ENCODE assay signal across 9 cellular contexts in the genomic region with DNA sequence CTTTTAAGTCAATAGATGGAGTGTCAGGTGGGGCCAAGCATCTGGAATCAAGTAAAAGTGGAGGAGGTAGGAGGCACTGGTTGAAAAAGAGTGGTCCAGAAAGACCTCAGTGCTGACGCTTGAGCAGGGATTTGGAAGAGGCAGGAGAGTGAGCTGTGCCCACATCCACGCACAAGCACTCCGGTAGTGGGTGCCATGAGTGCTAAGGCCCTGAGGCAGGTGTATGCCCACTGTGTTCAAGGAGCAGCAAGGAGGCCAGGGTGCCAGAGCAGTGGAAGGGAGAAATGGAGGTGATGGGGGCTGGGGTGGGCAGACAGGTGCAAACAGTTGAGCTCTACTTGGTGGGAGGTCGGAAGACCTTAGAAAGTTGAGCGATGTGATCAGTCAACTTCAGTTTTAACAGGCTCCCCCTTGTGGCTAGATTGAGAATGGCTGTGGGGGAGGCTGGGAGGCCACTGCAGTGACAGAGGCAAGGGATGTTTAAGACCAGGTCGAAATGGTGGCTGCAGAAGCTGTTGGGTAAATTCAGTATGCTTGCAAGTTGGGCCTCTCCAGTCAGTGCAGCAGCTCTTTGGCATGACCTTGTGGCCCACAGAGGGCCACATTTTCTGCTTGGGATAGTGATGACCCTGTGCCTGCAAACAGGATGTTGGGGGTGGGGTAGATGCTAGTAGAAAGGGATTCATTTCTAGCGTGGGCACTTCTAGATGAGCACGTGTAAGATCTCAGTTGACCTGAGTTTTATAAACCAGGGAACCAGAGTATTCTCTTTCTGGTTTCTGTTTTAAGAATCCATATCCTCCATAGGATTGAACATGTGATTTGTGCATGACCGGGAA. TPM values are rescaled to one million over a fixed set of nuclear protein-coding genes. Genes with fewer than 3 reads are reported as not detected.
A peak's percentile ranks its signal among the peaks of the same experiment; 100 is the strongest.
DNase-seq lines count a peak whose midpoint lies in the region; ATAC-seq and TF ChIP-seq lines count a peak whose summit lies in the region.
"Had no signal": no experiment of that assay in that cellular context is flagged by ENCODE, and none has a peak within 500 bp of the region (broad histone marks: within the 10 kb centered on the region; RNA-seq: fewer than 3 reads in every experiment).

No MANE protein-coding gene starts in this region.

- no peak overlapping the region for H3K27ac ChIP-seq in liver (ENCODE audit: low read depth in 1 of 2, low read length in 2 of 2)

- H3K4me3 Mint-ChIP-seq in central memory CD8-positive, alpha-beta T cell = peak overlapping the region; percentile 34

- H3K4me1 Mint-ChIP-seq in central memory CD8-positive, alpha-beta T cell = peaks cover 34% of the 10 kb centered on the region

- peaks cover 1% of the 10 kb centered on the region for H3K36me3 Mint-ChIP-seq in central memory CD8-positive, alpha-beta T cell (ENCODE audit: insufficient read depth)

- peak; percentile 69 for TF ChIP-seq CTCF in GM12865 (IDR thresholded peaks at IDR 0.05; ENCODE audit: insufficient read depth, low read depth, low read length, missing control alignments)
- TF ChIP-seq CTCF in LNCaP clone FGC (IDR thresholded peaks at IDR 0.05; ENCODE audit: control insufficient read depth, extremely low read depth, insufficient read depth) = peak; percentile 62
- TF ChIP-seq CTCF in liver (IDR thresholded peaks at IDR 0.05; ENCODE audit: low read depth, low read length, missing input control) = peak; percentile 74

- no peaks in the 10 kb centered on the region for H3K9me3 ChIP-seq in liver (ENCODE audit: control insufficient read depth in 4 of 4, low read length in 3 of 4)

- H3K27me3 ChIP-seq in liver (ENCODE audit: control insufficient read depth in 4 of 4, insufficient read depth in 4 of 4, low read length in 3 of 4) = no peaks in the 10 kb centered on the region

- no peaks in the 10 kb centered on the region for H3K9me3 Mint-ChIP-seq in central memory CD8-positive, alpha-beta T cell

- no peak overlapping the region for H3K4me3 ChIP-seq in GM12865 (ENCODE audit: low read depth, low read length)
- no peak overlapping the region for H3K4me3 ChIP-seq in LNCaP clone FGC (ENCODE audit: low read depth, low read length)
- H3K4me3 ChIP-seq in liver (ENCODE audit: low read depth in 1 of 3, low read length in 3 of 3) = no peak overlapping the region

- WGBS in liver = 52% methylated on average over 9 of the region's 9 CpGs

- peak; percentile 61 for DNase-seq in GM12865 (ENCODE audit: low read depth)
- DNase-seq in LNCaP clone FGC (ENCODE audit: low read depth) = no peak
- peak; percentile 82 for DNase-seq in activated CD4-positive, CD25-positive, alpha-beta regulatory T cell treated with anti-CD3 and anti-CD28 coated beads, Interleukin-2, amount 50 U/mL, for 72 hours
- peak; percentile 63 to 65 for DNase-seq in central memory CD8-positive, alpha-beta T cell (ENCODE audit: low spot score in 2 of 2)
- DNase-seq in stimulated activated CD8-positive, alpha-beta memory T cell treated with anti-CD3 and anti-CD28 coated beads, Interleukin-15, amount 100 ng/mL, for 1 hour (ENCODE audit: low read depth) = peak; percentile 63

- no peaks in the 10 kb centered on the region for H3K27me3 Mint-ChIP-seq in central memory CD8-positive, alpha-beta T cell

- peak overlapping the region; percentile 25 for H3K27ac Mint-ChIP-seq in central memory CD8-positive, alpha-beta T cell (ENCODE audit: low read depth)

- peaks cover 0 to 5% (median under 1%) of the 10 kb centered on the region in 4 donors for H3K4me1 ChIP-seq in liver (ENCODE audit: control insufficient read depth in 4 of 4, insufficient read depth in 4 of 4, low read length in 3 of 4)

- peak; percentile 56 to 78 for TF ChIP-seq RAD21 in liver (IDR thresholded peaks at IDR 0.05)

- peak; percentile 66 for ATAC-seq in central memory CD8-positive, alpha-beta T cell (replicated peaks; ENCODE audit: extremely low read depth, poor library complexity, severe bottlenecking)
- ATAC-seq in GM18861 (IDR thresholded peaks at IDR 0.05; ENCODE audit: unreplicated experiment) = no peak
- ATAC-seq in HG02588 (IDR thresholded peaks at IDR 0.05; ENCODE audit: unreplicated experiment) = no peak

- H3K36me3 ChIP-seq in liver (ENCODE audit: control insufficient read depth in 4 of 4, insufficient read depth in 3 of 4, low read depth in 1 of 4, low read length in 3 of 4) = no peaks in the 10 kb centered on the region

- H3K9ac ChIP-seq in liver (ENCODE audit: low read depth in 1 of 2, low read length in 2 of 2) = no peak overlapping the region

TF ChIP-seq in liver, 16 proteins besides CTCF, POLR2A, EP300 and RAD21:
- TF ChIP-seq SP1 (IDR thresholded peaks at IDR 0.05) = no peak
- TF ChIP-seq JUND (IDR thresholded peaks at IDR 0.05) = no peak
- no peak for TF ChIP-seq FOXA1 (IDR thresholded peaks at IDR 0.05)
- no peak for TF ChIP-seq FOXA2 (IDR thresholded peaks at IDR 0.05)
- TF ChIP-seq EGR1 (IDR thresholded peaks at IDR 0.05; ENCODE audit: low read depth in 2 of 2) = no peak
- TF ChIP-seq HNF4G (IDR thresholded peaks at IDR 0.05) = no peak
- no peak for TF ChIP-seq YY1 (IDR thresholded peaks at IDR 0.05)
- TF ChIP-seq, protein P1, sequence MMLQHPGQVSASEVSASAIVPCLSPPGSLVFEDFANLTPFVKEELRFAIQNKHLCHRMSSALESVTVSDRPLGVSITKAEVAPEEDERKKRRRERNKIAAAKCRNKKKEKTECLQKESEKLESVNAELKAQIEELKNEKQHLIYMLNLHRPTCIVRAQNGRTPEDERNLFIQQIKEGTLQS (IDR thresholded peaks at IDR 0.05) = no peak
- TF ChIP-seq HNF4A (conservative IDR thresholded peaks at IDR 0.05) = no peak
- TF ChIP-seq TAF1 (conservative IDR thresholded peaks at IDR 0.05) = no peak
- TF ChIP-seq, protein P2, sequence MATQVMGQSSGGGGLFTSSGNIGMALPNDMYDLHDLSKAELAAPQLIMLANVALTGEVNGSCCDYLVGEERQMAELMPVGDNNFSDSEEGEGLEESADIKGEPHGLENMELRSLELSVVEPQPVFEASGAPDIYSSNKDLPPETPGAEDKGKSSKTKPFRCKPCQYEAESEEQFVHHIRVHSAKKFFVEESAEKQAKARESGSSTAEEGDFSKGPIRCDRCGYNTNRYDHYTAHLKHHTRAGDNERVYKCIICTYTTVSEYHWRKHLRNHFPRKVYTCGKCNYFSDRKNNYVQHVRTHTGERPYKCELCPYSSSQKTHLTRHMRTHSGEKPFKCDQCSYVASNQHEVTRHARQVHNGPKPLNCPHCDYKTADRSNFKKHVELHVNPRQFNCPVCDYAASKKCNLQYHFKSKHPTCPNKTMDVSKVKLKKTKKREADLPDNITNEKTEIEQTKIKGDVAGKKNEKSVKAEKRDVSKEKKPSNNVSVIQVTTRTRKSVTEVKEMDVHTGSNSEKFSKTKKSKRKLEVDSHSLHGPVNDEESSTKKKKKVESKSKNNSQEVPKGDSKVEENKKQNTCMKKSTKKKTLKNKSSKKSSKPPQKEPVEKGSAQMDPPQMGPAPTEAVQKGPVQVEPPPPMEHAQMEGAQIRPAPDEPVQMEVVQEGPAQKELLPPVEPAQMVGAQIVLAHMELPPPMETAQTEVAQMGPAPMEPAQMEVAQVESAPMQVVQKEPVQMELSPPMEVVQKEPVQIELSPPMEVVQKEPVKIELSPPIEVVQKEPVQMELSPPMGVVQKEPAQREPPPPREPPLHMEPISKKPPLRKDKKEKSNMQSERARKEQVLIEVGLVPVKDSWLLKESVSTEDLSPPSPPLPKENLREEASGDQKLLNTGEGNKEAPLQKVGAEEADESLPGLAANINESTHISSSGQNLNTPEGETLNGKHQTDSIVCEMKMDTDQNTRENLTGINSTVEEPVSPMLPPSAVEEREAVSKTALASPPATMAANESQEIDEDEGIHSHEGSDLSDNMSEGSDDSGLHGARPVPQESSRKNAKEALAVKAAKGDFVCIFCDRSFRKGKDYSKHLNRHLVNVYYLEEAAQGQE (IDR thresholded peaks at IDR 0.05) = no peak
- TF ChIP-seq NR2F2 (IDR thresholded peaks at IDR 0.05) = no peak
- no peak for TF ChIP-seq GABPA (IDR thresholded peaks at IDR 0.05 in 1 of 2, conservative IDR thresholded peaks at IDR 0.05 in 1 of 2)
- no peak for TF ChIP-seq RXRA (IDR thresholded peaks at IDR 0.05)
- TF ChIP-seq, protein P3, sequence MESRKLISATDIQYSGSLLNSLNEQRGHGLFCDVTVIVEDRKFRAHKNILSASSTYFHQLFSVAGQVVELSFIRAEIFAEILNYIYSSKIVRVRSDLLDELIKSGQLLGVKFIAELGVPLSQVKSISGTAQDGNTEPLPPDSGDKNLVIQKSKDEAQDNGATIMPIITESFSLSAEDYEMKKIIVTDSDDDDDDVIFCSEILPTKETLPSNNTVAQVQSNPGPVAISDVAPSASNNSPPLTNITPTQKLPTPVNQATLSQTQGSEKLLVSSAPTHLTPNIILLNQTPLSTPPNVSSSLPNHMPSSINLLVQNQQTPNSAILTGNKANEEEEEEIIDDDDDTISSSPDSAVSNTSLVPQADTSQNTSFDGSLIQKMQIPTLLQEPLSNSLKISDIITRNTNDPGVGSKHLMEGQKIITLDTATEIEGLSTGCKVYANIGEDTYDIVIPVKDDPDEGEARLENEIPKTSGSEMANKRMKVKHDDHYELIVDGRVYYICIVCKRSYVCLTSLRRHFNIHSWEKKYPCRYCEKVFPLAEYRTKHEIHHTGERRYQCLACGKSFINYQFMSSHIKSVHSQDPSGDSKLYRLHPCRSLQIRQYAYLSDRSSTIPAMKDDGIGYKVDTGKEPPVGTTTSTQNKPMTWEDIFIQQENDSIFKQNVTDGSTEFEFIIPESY (IDR thresholded peaks at IDR 0.05) = no peak
- TF ChIP-seq, protein P4, sequence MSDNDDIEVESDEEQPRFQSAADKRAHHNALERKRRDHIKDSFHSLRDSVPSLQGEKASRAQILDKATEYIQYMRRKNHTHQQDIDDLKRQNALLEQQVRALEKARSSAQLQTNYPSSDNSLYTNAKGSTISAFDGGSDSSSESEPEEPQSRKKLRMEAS (IDR thresholded peaks at IDR 0.05) = no peak

RNA-seq across cellular contexts. Expression of a gene that starts 12.7 kb away (rescaled TPM):
- total RNA-seq in liver = under 1 TPM in 1 of 2 donors, not detected in 1; under 0.01 TPM
- not detected for polyA plus RNA-seq in liver

RNA-seq across cellular contexts. Expression of a gene that starts 13.4 kb away (rescaled TPM):
- total RNA-seq in liver = not detected
- not detected for polyA plus RNA-seq in liver
- total RNA-seq: frontal cortex had no signal

RNA-seq across cellular contexts. Expression of a gene that starts 50.9 kb away (rescaled TPM):
- not detected for total RNA-seq in liver
- polyA plus RNA-seq in liver = not detected
- total RNA-seq: frontal cortex had no signal
